In the genomic region with DNA sequence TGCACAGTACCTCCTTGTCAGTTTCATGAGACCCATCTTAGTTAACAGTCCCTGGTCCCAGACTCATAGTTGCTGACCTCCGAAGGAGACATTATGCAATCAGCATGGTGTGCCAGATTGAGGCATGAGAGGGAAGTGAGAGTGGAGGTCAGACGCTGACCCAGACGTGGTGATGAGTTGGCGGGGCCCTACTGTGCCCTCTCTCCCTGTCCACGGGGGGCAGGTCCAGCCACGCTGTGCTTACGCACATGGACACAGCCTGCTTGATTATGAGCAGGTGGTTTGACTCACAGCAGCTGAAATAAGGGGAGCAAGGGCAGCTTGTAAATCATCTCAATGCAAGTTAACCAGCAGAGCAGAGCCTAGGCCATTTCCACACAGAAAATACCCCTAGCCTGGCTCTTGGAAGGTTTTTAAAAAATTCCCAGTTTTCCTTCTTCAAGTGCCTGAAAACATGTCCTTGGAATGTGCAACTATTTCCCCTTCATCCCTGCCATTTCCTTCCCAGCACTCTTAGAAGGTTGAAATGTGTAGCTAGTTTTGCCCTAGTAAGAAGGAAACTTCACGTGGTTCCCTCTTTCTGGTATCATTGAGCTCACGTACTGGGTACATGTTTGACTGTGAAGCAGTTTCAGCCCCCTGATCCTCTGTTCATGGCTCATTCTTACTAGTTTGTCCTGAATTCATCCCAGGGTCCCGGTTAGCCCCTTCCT, we compare ENCODE assay signal across 8 cellular contexts.
DNase-seq lines count a peak whose midpoint lies in the region; ATAC-seq and TF ChIP-seq lines count a peak whose summit lies in the region.

No MANE protein-coding gene starts in this region.

- ATAC-seq in GM19455 (IDR thresholded peaks at IDR 0.05; ENCODE audit: unreplicated experiment) (peak; percentile 62), HG03571 (IDR thresholded peaks at IDR 0.05; ENCODE audit: unreplicated experiment) (peak; percentile 66)
- ATAC-seq in effector memory CD8-positive, alpha-beta T cell (replicated peaks): peak; percentile 42

- H3K27me3 Mint-ChIP-seq in effector memory CD8-positive, alpha-beta T cell: no peaks in the 10 kb centered on the region

- no peak for TF ChIP-seq CTCF in AG09309 (IDR thresholded peaks at IDR 0.05; ENCODE audit: control insufficient read depth, insufficient read depth, low read depth, low read length, missing control alignments)

- peaks cover 0 to 6% of the 10 kb centered on the region in 2 donors for H3K9me3 Mint-ChIP-seq in effector memory CD8-positive, alpha-beta T cell

- peak; percentile 64 for DNase-seq in AG09309 (ENCODE audit: low read depth)
- DNase-seq in effector memory CD8-positive, alpha-beta T cell: no peak
- peak; percentile 91 for DNase-seq in pons (ENCODE audit: low spot score)
- no peak for DNase-seq in superior temporal gyrus (ENCODE audit: extremely low spot score)
- DNase-seq in D341Med (ENCODE audit: low spot score): no peak
- DNase-seq in NCI-H1436 treated with DMSO at 0.1 percent for 48 hours (lab: John Stamatoyannopoulos, UW): no peak

- H3K4me3 Mint-ChIP-seq in effector memory CD8-positive, alpha-beta T cell: no peak overlapping the region

- no peak overlapping the region for H3K4me3 ChIP-seq in AG09309 (ENCODE audit: control insufficient read depth, low read depth, low read length)

- peaks cover 83% of the 10 kb centered on the region for H3K36me3 Mint-ChIP-seq in effector memory CD8-positive, alpha-beta T cell (ENCODE audit: insufficient read depth)

- H3K27ac Mint-ChIP-seq in effector memory CD8-positive, alpha-beta T cell: peak overlapping the region; percentile 49 to 56

- peaks cover 4 to 7% of the 10 kb centered on the region in 2 donors for H3K4me1 Mint-ChIP-seq in effector memory CD8-positive, alpha-beta T cell (ENCODE audit: low read depth in 2 of 2)

Comparison
In these comparisons a context has a peak if more than half of its experiments do, and no peak if none do; other contexts are left out.
1. DNase-seq: peak in AG09309 (single experiment) and pons (single experiment); none in effector memory CD8-positive, alpha-beta T cell (0 of 3), superior temporal gyrus (single experiment), D341Med (single experiment) and NCI-H1436 treated with DMSO at 0.1 percent for 48 hours (single experiment).
2. Peak in every context shown above with its lines, with median percentiles within 50 percentile points of each other: ATAC-seq.